In the genomic region with DNA sequence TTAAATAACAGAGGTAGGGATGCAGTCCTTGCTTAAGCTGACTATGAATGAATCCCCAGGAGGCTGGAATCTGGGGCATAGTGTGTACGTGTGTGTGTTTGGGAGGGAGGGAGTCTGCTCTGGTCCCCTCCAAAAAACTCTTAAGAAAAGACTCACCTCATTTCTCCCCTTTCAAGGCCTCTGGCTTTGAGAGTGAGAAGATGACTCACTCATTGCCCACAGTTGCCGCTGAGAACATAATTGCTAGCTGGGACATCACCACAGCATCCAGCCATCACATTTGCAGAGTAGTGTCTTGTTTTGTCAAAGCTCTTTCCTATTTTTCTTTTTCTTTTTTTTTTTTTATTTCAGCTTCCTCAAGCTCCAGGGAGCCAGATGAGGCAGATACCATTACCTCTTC, we compare ENCODE assay signal across 8 cellular contexts.
A peak's percentile ranks its signal among the peaks of the same experiment; 100 is the strongest.
DNase-seq lines count a peak whose midpoint lies in the region; ATAC-seq lines count a peak whose summit lies in the region.

No MANE protein-coding gene starts in this region.

- 40% methylated on average over 2 of the region's 2 CpGs for WGBS in thymus

- H3K27me3 ChIP-seq in thymus (ENCODE audit: control insufficient read depth, insufficient read depth) = no peaks in the 10 kb centered on the region

- H3K9me3 ChIP-seq in thymus (ENCODE audit: control insufficient read depth) = no peaks in the 10 kb centered on the region

- peak; percentile 75 for ATAC-seq in GM18868 (IDR thresholded peaks at IDR 0.05; ENCODE audit: unreplicated experiment)
- ATAC-seq in HG03039 (IDR thresholded peaks at IDR 0.05; ENCODE audit: unreplicated experiment) = peak; percentile 61

- H3K4me3 ChIP-seq in thymus (ENCODE audit: low read length) = no peak overlapping the region

- no peaks in the 10 kb centered on the region for H3K36me3 ChIP-seq in thymus (ENCODE audit: control insufficient read depth, insufficient read depth)

- H3K27ac ChIP-seq in angular gyrus (ENCODE audit: low read depth, low read length) = peak overlapping the region; percentile 40
- peak overlapping the region; percentile 64 for H3K27ac ChIP-seq in thymus (ENCODE audit: low read depth)

- H3K4me1 ChIP-seq in thymus (ENCODE audit: control insufficient read depth, insufficient read depth, low read length) = no peaks in the 10 kb centered on the region

- DNase-seq in SIG-M5 treated with dmso at 0.1 percent for 504 hours (lab: John Stamatoyannopoulos, UW; ENCODE audit: unreplicated experiment) (peak; percentile 61), lung microvascular endothelial cell (ENCODE audit: low read depth in 2 of 2) (peak; percentile 33 to 64), cerebellar cortex (ENCODE audit: low spot score) (no peak), NCI-H1694 treated with DMSO at 0.1 percent for 48 hours (lab: John Stamatoyannopoulos, UW) (no peak)

Comparison
In these comparisons a context has a peak if more than half of its experiments do, and no peak if none do; other contexts are left out.
1. DNase-seq: peak in SIG-M5 treated with dmso at 0.1 percent for 504 hours (single experiment) and lung microvascular endothelial cell (2 of 2); none in cerebellar cortex (single experiment) and NCI-H1694 treated with DMSO at 0.1 percent for 48 hours (single experiment).